ENCODE assay signal across 23 cellular contexts in the genomic region with DNA sequence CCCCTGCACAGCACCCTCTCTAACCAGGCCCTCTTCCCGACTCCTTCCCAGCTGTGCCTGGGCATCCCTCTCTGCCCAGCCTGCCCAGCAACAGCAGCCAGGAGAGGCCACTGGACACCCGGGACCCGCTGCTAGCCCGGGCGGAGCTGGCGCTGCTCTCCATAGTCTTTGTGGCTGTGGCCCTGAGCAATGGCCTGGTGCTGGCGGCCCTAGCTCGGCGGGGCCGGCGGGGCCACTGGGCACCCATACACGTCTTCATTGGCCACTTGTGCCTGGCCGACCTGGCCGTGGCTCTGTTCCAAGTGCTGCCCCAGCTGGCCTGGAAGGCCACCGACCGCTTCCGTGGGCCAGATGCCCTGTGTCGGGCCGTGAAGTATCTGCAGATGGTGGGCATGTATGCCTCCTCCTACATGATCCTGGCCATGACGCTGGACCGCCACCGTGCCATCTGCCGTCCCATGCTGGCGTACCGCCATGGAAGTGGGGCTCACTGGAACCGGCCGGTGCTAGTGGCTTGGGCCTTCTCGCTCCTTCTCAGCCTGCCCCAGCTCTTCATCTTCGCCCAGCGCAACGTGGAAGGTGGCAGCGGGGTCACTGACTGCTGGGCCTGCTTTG. TPM values are rescaled to one million over a fixed set of nuclear protein-coding genes. Genes with fewer than 3 reads are reported as not detected.
DNase-seq lines count a peak whose midpoint lies in the region; ATAC-seq and TF ChIP-seq lines count a peak whose summit lies in the region.
"Had no signal": no experiment of that assay in that cellular context is flagged by ENCODE, and none has a peak within 500 bp of the region (broad histone marks: within the 10 kb centered on the region; RNA-seq: fewer than 3 reads in every experiment).

No MANE protein-coding gene starts in this region.

- TF ChIP-seq CTCF in SK-N-SH (IDR thresholded peaks at IDR 0.05) (no peak), psoas muscle (IDR thresholded peaks at IDR 0.05) (no peak), uterus (IDR thresholded peaks at IDR 0.05) (no peak)

- no peaks in the 10 kb centered on the region for H3K9me2 ChIP-seq in SK-N-SH

- H3K4me2 ChIP-seq in SK-N-SH, result no peak overlapping the region
- H3K4me2 ChIP-seq: GM23338 had no signal

- intact Hi-C loops in dendritic cell treated with granulocyte-macrophage colony-stimulating factor and Interleukin-4, amounts not matched to agents 40 ng/mL and 50 ng/mL, for 4 days (cut with micrococcal nuclease), result no loop called here
- intact Hi-C loops in psoas muscle (cut with DNase I) (no loop called here), uterus (cut with DNase I; ENCODE audit: low total_unique reads) (no loop called here)

- in situ Hi-C loops in ACHN (cut with HindIII; ENCODE audit: low pct_ligation_motif_present, low pct_unique_long_range_greater_than_20kb, low sequenced_read_pairs), result no loop called here

- TF ChIP-seq EP300 in SK-N-SH (IDR thresholded peaks at IDR 0.05; ENCODE audit: borderline replicate concordance in 1 of 2, low read depth in 1 of 2, low read length in 1 of 2), result no peak

- no peaks in the 10 kb centered on the region for H3K79me2 ChIP-seq in SK-N-SH (ENCODE audit: insufficient read depth)

- 56% methylated on average over 13 of the region's 32 CpGs for WGBS in SK-N-SH (ENCODE audit: low lambda C conversion rate)
- 24 to 58% (median 43%) methylated on average over 18 to 32 of the region's 32 CpGs for WGBS in psoas muscle, 3 donors

- H3K4me3 Mint-ChIP-seq in IgD-negative memory B cell, result peak overlapping the region in 1 of 4 donors; percentile 12
- H3K4me3 Mint-ChIP-seq in dendritic cell treated with granulocyte-macrophage colony-stimulating factor and Interleukin-4, amounts not matched to agents 40 ng/mL and 50 ng/mL, for 4 days, result no peak overlapping the region
- H3K4me3 Mint-ChIP-seq: activated T-cell treated with anti-CD3 and anti-CD28 coated beads, Interleukin-2, amount 50 U/mL, for 24 hours; GM23338 had no signal

- H3K4me1 Mint-ChIP-seq in IgD-negative memory B cell, result peaks cover 10 to 33% (median 23%) of the 10 kb centered on the region in 3 donors
- H3K4me1 Mint-ChIP-seq in dendritic cell treated with granulocyte-macrophage colony-stimulating factor and Interleukin-4, amounts not matched to agents 40 ng/mL and 50 ng/mL, for 4 days (ENCODE audit: low read depth), result peaks cover 74% of the 10 kb centered on the region

- H3K27ac Mint-ChIP-seq in IgD-negative memory B cell, result peak overlapping the region in 2 of 3 donors; percentile 39 to 79
- peak overlapping the region; percentile 92 for H3K27ac Mint-ChIP-seq in dendritic cell treated with granulocyte-macrophage colony-stimulating factor and Interleukin-4, amounts not matched to agents 40 ng/mL and 50 ng/mL, for 4 days
- H3K27ac Mint-ChIP-seq: GM23338 had no signal

- no peak overlapping the region for H3K9ac ChIP-seq in SK-N-SH

- DNase-seq in SK-N-SH (peak; percentile 29), psoas muscle (no peak), uterus (no peak), ACHN (no peak), NCI-H2171 treated with DMSO at 0.1 percent for 48 hours (lab: John Stamatoyannopoulos, UW) (no peak)
- DNase-seq: activated CD4-positive, alpha-beta T cell treated with anti-CD3 and anti-CD28 coated beads, Interleukin-2, amount 50 U/mL, for 1 hour; activated T-cell treated with anti-CD3 and anti-CD28 coated beads, Interleukin-2, amount 50 U/mL, for 24 hours; DMS79 treated with DMSO at 0.1 percent for 48 hours; erythroblast; gastrocnemius medialis; NCI-H1417; NK-92 treated with Interleukin-12 subunit alpha and Interleukin-12 subunit beta, amount 100 ng/mL, for 24 hours; stimulated activated CD4-positive, alpha-beta T cell treated with anti-CD3 and anti-CD28 coated beads, Interleukin-4, amount 100 ng/mL, for 24 hours; SW 1271 had no signal

- H3K27me3 ChIP-seq in SK-N-SH (ENCODE audit: insufficient read depth), result peaks cover 45% of the 10 kb centered on the region
- H3K27me3 ChIP-seq in psoas muscle (ENCODE audit: insufficient read depth in 3 of 3, low read length in 2 of 3), result peaks cover 0 to 40% (median 1%) of the 10 kb centered on the region in 3 donors
- no peaks in the 10 kb centered on the region for H3K27me3 ChIP-seq in uterus
- H3K27me3 ChIP-seq: gastrocnemius medialis had no signal

- H3K9me3 ChIP-seq in SK-N-SH, result no peaks in the 10 kb centered on the region
- no peaks in the 10 kb centered on the region for H3K9me3 ChIP-seq in psoas muscle
- H3K9me3 ChIP-seq in uterus, result no peaks in the 10 kb centered on the region
- H3K9me3 ChIP-seq: gastrocnemius medialis had no signal

- TF ChIP-seq RAD21 in SK-N-SH (IDR thresholded peaks at IDR 0.05; ENCODE audit: low read length), result no peak

- peaks cover 5% of the 10 kb centered on the region for H3K27me3 Mint-ChIP-seq in IgD-negative memory B cell
- H3K27me3 Mint-ChIP-seq in dendritic cell treated with granulocyte-macrophage colony-stimulating factor and Interleukin-4, amounts not matched to agents 40 ng/mL and 50 ng/mL, for 4 days, result no peaks in the 10 kb centered on the region

- H3K4me3 ChIP-seq in SK-N-SH (ENCODE audit: low read depth in 2 of 2, low read length in 1 of 2) (no peak overlapping the region), psoas muscle (peak overlapping the region; percentile 44), uterus (no peak overlapping the region)
- H3K4me3 ChIP-seq: dorsolateral prefrontal cortex, GM23338, skin epidermis had no signal

- ATAC-seq in SK-N-SH treated with all-trans-retinoic acid at 6 μM for 48 hours, result no peak
- ATAC-seq in psoas muscle, result no peak
- ATAC-seq: gastrocnemius medialis, GM23338 had no signal

- no peaks in the 10 kb centered on the region for H3F3A ChIP-seq in SK-N-SH (replicated peaks; ENCODE audit: insufficient read depth)

- CTCF ChIA-PET in SK-N-SH (lab: Yijun Ruan, JAX), result interaction anchor here (1.4 to 9.3 kb wide), 2 partner anchors 18 to 41 kb away, joined by 3 to 130 read pairs; a partner anchor contains a TSS

- peaks cover 0 to 33% of the 10 kb centered on the region in 2 experiments; a peak in 1 of 4 replicates for H3K4me1 ChIP-seq in SK-N-SH (ENCODE audit: control insufficient read depth in 1 of 2, insufficient read depth in 2 of 2, low read depth in 1 of 2, low read length in 1 of 2)
- H3K4me1 ChIP-seq in psoas muscle, result no peaks in the 10 kb centered on the region
- no peaks in the 10 kb centered on the region for H3K4me1 ChIP-seq in uterus

- H2AFZ ChIP-seq in SK-N-SH (ENCODE audit: low read depth), result no peak overlapping the region
- H2AFZ ChIP-seq: GM23338 had no signal

- H3K36me3 Mint-ChIP-seq in IgD-negative memory B cell, result peaks cover 2% of the 10 kb centered on the region
- peaks cover 43% of the 10 kb centered on the region for H3K36me3 Mint-ChIP-seq in dendritic cell treated with granulocyte-macrophage colony-stimulating factor and Interleukin-4, amounts not matched to agents 40 ng/mL and 50 ng/mL, for 4 days (ENCODE audit: low read depth)

- H3K27ac ChIP-seq in SK-N-SH (ENCODE audit: low read depth in 2 of 2, low read length in 1 of 2) (no peak overlapping the region), psoas muscle (no peak overlapping the region), uterus (no peak overlapping the region)
- H3K27ac ChIP-seq: C4-2B, skin epidermis had no signal

- TF ChIP-seq POLR2A in uterus (IDR thresholded peaks at IDR 0.05), result no peak

- no peaks in the 10 kb centered on the region for H4K20me1 ChIP-seq in SK-N-SH (ENCODE audit: insufficient read depth)

- H3K9me3 Mint-ChIP-seq in IgD-negative memory B cell, result peaks cover 0 to 4% (median 0%) of the 10 kb centered on the region in 3 donors
- no peaks in the 10 kb centered on the region for H3K9me3 Mint-ChIP-seq in dendritic cell treated with granulocyte-macrophage colony-stimulating factor and Interleukin-4, amounts not matched to agents 40 ng/mL and 50 ng/mL, for 4 days
- H3K9me3 Mint-ChIP-seq: activated T-cell treated with anti-CD3 and anti-CD28 coated beads, Interleukin-2, amount 50 U/mL, for 24 hours; GM23338 had no signal

- no peaks in the 10 kb centered on the region for H3K36me3 ChIP-seq in SK-N-SH (replicated peaks in 1 of 2; ENCODE audit: control insufficient read depth in 1 of 2, insufficient read depth in 2 of 2, low read length in 1 of 2)
- no peaks in the 10 kb centered on the region for H3K36me3 ChIP-seq in psoas muscle (ENCODE audit: insufficient read depth in 1 of 2, low read depth in 1 of 2)
- H3K36me3 ChIP-seq in uterus, result no peaks in the 10 kb centered on the region
- H3K36me3 ChIP-seq: gastrocnemius medialis had no signal

- POLR2A ChIA-PET in SK-N-SH (lab: Yijun Ruan, JAX), result no interaction called here

RNA-seq across cellular contexts. Expression of a gene that starts 1.1 kb away (rescaled TPM):
- not detected in 2 replicates for polyA plus RNA-seq in SK-N-SH (2012; rRNA removed)
- polyA plus RNA-seq in SK-N-SH (2012; cell fraction: cytosol; rRNA removed), result not detected in 2 replicates
- polyA plus RNA-seq in SK-N-SH (2012; cell fraction: nucleus; rRNA removed), result 0.05 TPM in 1 of 2 replicates, not detected in the other
- polyA plus RNA-seq in IgD-negative memory B cell, result not detected
- 1 to 10 TPM; 1.3 to 4.8 (median 2.0) TPM for total RNA-seq in psoas muscle
- 1 to 10 TPM; 1.4 to 3.2 (median 2.5) TPM for polyA plus RNA-seq in psoas muscle
- total RNA-seq in uterus, result 1 to 10 TPM in 2 of 4 donors, under 1 TPM in 1, not detected in 1; 0.35 to 5.2 (median 4.4) TPM
- total RNA-seq: GM23338, HT-29, temporal lobe had no signal
- polyA plus RNA-seq: GM23338 had no signal

RNA-seq across cellular contexts. Expression of a gene that starts 19.6 kb away (rescaled TPM):
- polyA plus RNA-seq in SK-N-SH (2012; rRNA removed), result 1.9 and 2.0 TPM in 2 replicates
- polyA plus RNA-seq in SK-N-SH (2012; cell fraction: cytosol; rRNA removed), result 1.3 and 2.9 TPM in 2 replicates
- 4.1 and 4.4 TPM in 2 replicates for polyA plus RNA-seq in SK-N-SH (2012; cell fraction: nucleus; rRNA removed)
- 1.8 TPM for polyA plus RNA-seq in IgD-negative memory B cell
- total RNA-seq in psoas muscle, result 1 to 10 TPM in 2 of 4 donors, under 1 TPM in 2; 0.22 to 1.5 (median 0.90) TPM
- polyA plus RNA-seq in psoas muscle, result under 1 TPM; 0.36 to 0.46 (median 0.39) TPM
- total RNA-seq in uterus, result 1 to 10 TPM in 2 of 4 donors, under 1 TPM in 1, not detected in 1; 0.26 to 5.1 (median 2.8) TPM
- total RNA-seq: HT-29 had no signal

RNA-seq across cellular contexts. Expression of a gene that starts 20.5 kb away (rescaled TPM):
- polyA plus RNA-seq in SK-N-SH (2012; rRNA removed) (1.6 and 2.2 TPM in 2 replicates), IgD-negative memory B cell (123 TPM), psoas muscle (1 to 10 TPM; 5.8 to 7.6 (median 6.8) TPM)
- 0.45 and 0.94 TPM in 2 replicates for polyA plus RNA-seq in SK-N-SH (2012; cell fraction: cytosol; rRNA removed)
- polyA plus RNA-seq in SK-N-SH (2012; cell fraction: nucleus; rRNA removed), result 15.6 and 25.4 TPM in 2 replicates
- total RNA-seq in psoas muscle (1 to 10 TPM; 5.1 to 8.0 (median 6.4) TPM), uterus (10 to 100 TPM in 2 of 4 donors, 1 to 10 TPM in 2; 5.1 to 28.3 (median 15.8) TPM)

RNA-seq across cellular contexts. Expression of a gene that starts 29.2 kb away (rescaled TPM):
- polyA plus RNA-seq in SK-N-SH (2012; rRNA removed), result 192 and 229 TPM in 2 replicates
- polyA plus RNA-seq in SK-N-SH (2012; cell fraction: cytosol; rRNA removed), result 193 and 253 TPM in 2 replicates
- polyA plus RNA-seq in SK-N-SH (2012; cell fraction: nucleus; rRNA removed), result 502 and 579 TPM in 2 replicates
- 91.4 TPM for polyA plus RNA-seq in IgD-negative memory B cell
- total RNA-seq in psoas muscle, result 100 to 1,000 TPM; 105 to 166 (median 115) TPM
- 100 to 1,000 TPM; 168 to 203 (median 193) TPM for polyA plus RNA-seq in psoas muscle
- total RNA-seq in uterus, result 100 to 1,000 TPM in 2 of 4 donors, 10 to 100 TPM in 2; 37.9 to 198 (median 109) TPM

RNA-seq across cellular contexts. Expression of a gene that starts 38.9 kb away (rescaled TPM):
- polyA plus RNA-seq in SK-N-SH (2012; rRNA removed) (0.90 and 1.0 TPM in 2 replicates), IgD-negative memory B cell (1.2 TPM), psoas muscle (1 to 10 TPM in 2 of 3 donors, under 1 TPM in 1; 0.97 to 1.9 (median 1.4) TPM)
- polyA plus RNA-seq in SK-N-SH (2012; cell fraction: cytosol; rRNA removed), result 0.45 and 0.56 TPM in 2 replicates
- 3.0 and 3.2 TPM in 2 replicates for polyA plus RNA-seq in SK-N-SH (2012; cell fraction: nucleus; rRNA removed)
- total RNA-seq in psoas muscle (1 to 10 TPM; 2.9 to 4.4 (median 3.6) TPM), uterus (1 to 10 TPM in 3 of 4 donors, under 1 TPM in 1; 0.77 to 5.9 (median 2.6) TPM)
